Comparison of ENCODE assay signal across 18 cellular contexts in the genomic region with DNA sequence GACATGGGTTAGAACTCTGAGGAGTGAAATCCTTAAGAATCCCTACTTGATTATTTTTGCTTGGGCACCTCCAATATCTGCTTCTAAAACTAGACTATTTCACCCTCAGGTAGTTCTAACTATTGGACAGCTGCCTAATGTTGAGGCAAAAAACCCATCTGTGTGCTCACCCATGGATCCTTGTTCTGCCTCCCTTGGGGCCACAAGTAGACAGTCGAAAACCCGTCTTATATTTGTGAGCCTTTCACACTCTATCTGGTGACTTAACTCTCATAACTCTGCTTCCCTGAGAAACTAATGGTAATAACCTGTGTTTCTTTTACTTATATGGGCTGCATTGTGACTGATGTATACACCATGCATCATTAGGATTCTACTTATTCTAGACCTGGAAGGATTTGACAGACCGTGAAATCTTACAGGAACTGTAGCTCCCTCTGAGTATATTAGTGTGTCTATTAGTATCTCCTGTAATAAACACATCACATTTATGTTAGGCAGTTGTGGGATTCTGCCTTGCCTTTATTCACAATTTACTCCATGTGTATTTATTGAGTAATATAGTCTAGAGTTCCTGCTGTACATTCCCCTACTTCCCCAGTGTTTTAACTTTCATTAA.
DNase-seq lines count a peak whose midpoint lies in the region; ATAC-seq and TF ChIP-seq lines count a peak whose summit lies in the region.
"Had no signal": no experiment of that assay in that cellular context is flagged by ENCODE, and none has a peak within 500 bp of the region (broad histone marks: within the 10 kb centered on the region; RNA-seq: fewer than 3 reads in every experiment).

No MANE protein-coding gene starts in this region.

- 0 out of 22 replicates have a peak, but pooled peaks cover 0 to 6% (median 0%) of the 10 kb centered on the region in 11 experiments for H3K9me3 ChIP-seq in BLaER1 treated with 17β-estradiol and CSF1 and Interleukin-3, amounts not matched to agents 10 nM and 100 nM (replicated peaks in 1 of 11)
- H3K9me3 ChIP-seq in neural cell (ENCODE audit: low read length), result no peaks in the 10 kb centered on the region
- H3K9me3 ChIP-seq: Caco-2 had no signal

- peak overlapping the region in 7 of 11 experiments; percentile 2 to 45 (median 39); a peak in 11 of 22 replicates for H3K4me2 ChIP-seq in BLaER1 treated with 17β-estradiol and CSF1 and Interleukin-3, amounts not matched to agents 10 nM and 100 nM
- no peak overlapping the region for H3K4me2 ChIP-seq in neural cell (ENCODE audit: low read length)
- H3K4me2 ChIP-seq: GM23338 had no signal

- TF ChIP-seq EP300 in neural cell (conservative IDR thresholded peaks at IDR 0.05; ENCODE audit: poor library complexity, severe bottlenecking), result peak; percentile 23

- H3K79me2 ChIP-seq in neural cell (replicated peaks; ENCODE audit: insufficient read depth, low read length), result no peaks in the 10 kb centered on the region

- peaks cover 0 to 11% (median 4%) of the 10 kb centered on the region in 10 experiments; a peak in 9 of 20 replicates for H3K4me1 ChIP-seq in BLaER1 treated with 17β-estradiol and CSF1 and Interleukin-3, amounts not matched to agents 10 nM and 100 nM
- H3K4me1 ChIP-seq: Caco-2 had no signal

- no peak overlapping the region for H3K27ac ChIP-seq in BLaER1 treated with 17β-estradiol and CSF1 and Interleukin-3, amounts not matched to agents 10 nM and 100 nM
- no peak overlapping the region for H3K27ac ChIP-seq in neural cell (ENCODE audit: low read length)

- no peak for TF ChIP-seq CTCF in neural cell (IDR thresholded peaks at IDR 0.05; ENCODE audit: poor library complexity, severe bottlenecking)

- no peak for TF ChIP-seq RAD21 in neural cell (conservative IDR thresholded peaks at IDR 0.05)

- H3K9ac ChIP-seq in BLaER1 treated with 17β-estradiol and CSF1 and Interleukin-3, amounts not matched to agents 10 nM and 100 nM, result no peak overlapping the region
- H3K9ac ChIP-seq in neural cell (ENCODE audit: low read length), result no peak overlapping the region

- no peak overlapping the region for H2AFZ ChIP-seq in neural cell (ENCODE audit: low read depth, low read length)
- H2AFZ ChIP-seq: GM23338 had no signal

- ATAC-seq in GM18868 (IDR thresholded peaks at IDR 0.05; ENCODE audit: unreplicated experiment) (peak; percentile 69), HG03095 (IDR thresholded peaks at IDR 0.05; ENCODE audit: unreplicated experiment) (peak; percentile 61), GM19328 (IDR thresholded peaks at IDR 0.05; ENCODE audit: unreplicated experiment) (no peak)
- ATAC-seq: CD8-positive, alpha-beta T cell; GM23338; HCT116 had no signal

- no peaks in the 10 kb centered on the region for H3K9me2 ChIP-seq in neural cell (ENCODE audit: insufficient read depth, low read length)

- no peaks in the 10 kb centered on the region for H3F3A ChIP-seq in neural cell (ENCODE audit: insufficient read depth, low read length, poor library complexity, severe bottlenecking)

- no peak for DNase-seq in NCI-H1930 (lab: John Stamatoyannopoulos, UW)
- DNase-seq in NCI-H1417 (lab: John Stamatoyannopoulos, UW), result no peak
- DNase-seq: C1 segment of cervical spinal cord; Caco-2; CD4-positive, CD25-positive, alpha-beta regulatory T cell; CD8-positive, alpha-beta T cell; DMS 273 treated with DMSO at 0.1 percent for 48 hours; DMS79; EL; GDM1; H9 had no signal

- no peaks in the 10 kb centered on the region for H3K27me3 ChIP-seq in BLaER1 treated with 17β-estradiol and CSF1 and Interleukin-3, amounts not matched to agents 10 nM and 100 nM
- H3K27me3 ChIP-seq in neural cell (ENCODE audit: insufficient read depth, low read depth, low read length), result no peaks in the 10 kb centered on the region

- no peaks in the 10 kb centered on the region for H4K20me1 ChIP-seq in BLaER1 treated with 17β-estradiol and CSF1 and Interleukin-3, amounts not matched to agents 10 nM and 100 nM
- no peaks in the 10 kb centered on the region for H4K20me1 ChIP-seq in neural cell (ENCODE audit: insufficient read depth)

- no peaks in the 10 kb centered on the region for H3K36me3 ChIP-seq in BLaER1 treated with 17β-estradiol and CSF1 and Interleukin-3, amounts not matched to agents 10 nM and 100 nM
- H3K36me3 ChIP-seq in neural cell (ENCODE audit: insufficient read depth, low read length), result no peaks in the 10 kb centered on the region

- H3K4me3 ChIP-seq in BLaER1 treated with 17β-estradiol and CSF1 and Interleukin-3, amounts not matched to agents 10 nM and 100 nM, result no peak overlapping the region
- H3K4me3 ChIP-seq in neural cell (ENCODE audit: low read length), result no peak overlapping the region
- H3K4me3 ChIP-seq: GM23338 had no signal

TF ChIP-seq in neural cell, 6 proteins besides CTCF, POLR2A, EP300 and RAD21:
- TF ChIP-seq, protein P1, sequence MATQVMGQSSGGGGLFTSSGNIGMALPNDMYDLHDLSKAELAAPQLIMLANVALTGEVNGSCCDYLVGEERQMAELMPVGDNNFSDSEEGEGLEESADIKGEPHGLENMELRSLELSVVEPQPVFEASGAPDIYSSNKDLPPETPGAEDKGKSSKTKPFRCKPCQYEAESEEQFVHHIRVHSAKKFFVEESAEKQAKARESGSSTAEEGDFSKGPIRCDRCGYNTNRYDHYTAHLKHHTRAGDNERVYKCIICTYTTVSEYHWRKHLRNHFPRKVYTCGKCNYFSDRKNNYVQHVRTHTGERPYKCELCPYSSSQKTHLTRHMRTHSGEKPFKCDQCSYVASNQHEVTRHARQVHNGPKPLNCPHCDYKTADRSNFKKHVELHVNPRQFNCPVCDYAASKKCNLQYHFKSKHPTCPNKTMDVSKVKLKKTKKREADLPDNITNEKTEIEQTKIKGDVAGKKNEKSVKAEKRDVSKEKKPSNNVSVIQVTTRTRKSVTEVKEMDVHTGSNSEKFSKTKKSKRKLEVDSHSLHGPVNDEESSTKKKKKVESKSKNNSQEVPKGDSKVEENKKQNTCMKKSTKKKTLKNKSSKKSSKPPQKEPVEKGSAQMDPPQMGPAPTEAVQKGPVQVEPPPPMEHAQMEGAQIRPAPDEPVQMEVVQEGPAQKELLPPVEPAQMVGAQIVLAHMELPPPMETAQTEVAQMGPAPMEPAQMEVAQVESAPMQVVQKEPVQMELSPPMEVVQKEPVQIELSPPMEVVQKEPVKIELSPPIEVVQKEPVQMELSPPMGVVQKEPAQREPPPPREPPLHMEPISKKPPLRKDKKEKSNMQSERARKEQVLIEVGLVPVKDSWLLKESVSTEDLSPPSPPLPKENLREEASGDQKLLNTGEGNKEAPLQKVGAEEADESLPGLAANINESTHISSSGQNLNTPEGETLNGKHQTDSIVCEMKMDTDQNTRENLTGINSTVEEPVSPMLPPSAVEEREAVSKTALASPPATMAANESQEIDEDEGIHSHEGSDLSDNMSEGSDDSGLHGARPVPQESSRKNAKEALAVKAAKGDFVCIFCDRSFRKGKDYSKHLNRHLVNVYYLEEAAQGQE (IDR thresholded peaks at IDR 0.05; ENCODE audit: borderline replicate concordance), result peak; percentile 85
- TF ChIP-seq POLR2AphosphoS5 (IDR thresholded peaks at IDR 0.05) (peak; percentile 54), TAF1 (IDR thresholded peaks at IDR 0.05; ENCODE audit: low read depth) (no peak)
